ENCODE assay signal across 8 cellular contexts in the genomic region with DNA sequence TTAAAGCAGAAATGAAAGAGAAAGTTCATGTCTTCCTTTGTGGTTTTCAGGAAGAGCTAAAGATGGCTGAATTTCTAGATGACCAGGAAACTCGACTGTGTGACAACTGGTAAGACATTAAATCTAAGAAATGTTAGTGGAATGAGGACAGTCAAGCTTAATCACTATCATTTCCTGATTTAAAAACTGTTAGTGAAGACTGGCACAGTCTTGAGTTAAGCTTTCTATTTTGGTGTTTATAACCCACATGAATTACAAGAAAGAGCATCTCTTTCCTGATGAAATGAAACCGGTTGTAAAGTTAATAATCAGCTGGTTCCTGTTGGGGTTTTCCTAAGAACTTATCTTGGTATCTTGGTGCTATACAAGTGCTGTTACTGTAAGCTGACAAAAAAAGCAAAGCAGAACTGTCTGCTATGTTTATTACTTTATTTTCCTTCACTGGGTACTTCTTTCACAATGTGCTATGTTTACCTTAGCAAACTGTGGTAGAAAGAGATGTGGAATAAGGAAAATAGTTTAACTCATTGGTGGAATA. TPM values are rescaled to one million over a fixed set of nuclear protein-coding genes. Genes with fewer than 3 reads are reported as not detected.
DNase-seq lines count a peak whose midpoint lies in the region; ATAC-seq, FAIRE-seq and TF ChIP-seq lines count a peak whose summit lies in the region.

No MANE protein-coding gene starts in this region.

- no peak for TF ChIP-seq EP300 in transverse colon (IDR thresholded peaks at IDR 0.05; ENCODE audit: low read depth)

- intact Hi-C loops in transverse colon (cut with DNase I; ENCODE audit: low total_unique reads), result no loop called here

- H3K36me3 Mint-ChIP-seq in T-helper 2 cell treated with Interferon-gamma antibody and Interleukin-4, amounts not matched to agents 5 μg/mL and 100 μg/mL, for 36 hours (ENCODE audit: low read depth), result peaks cover 33% of the 10 kb centered on the region

- H3K4me1 Mint-ChIP-seq in T-helper 2 cell treated with Interferon-gamma antibody and Interleukin-4, amounts not matched to agents 5 μg/mL and 100 μg/mL, for 36 hours (ENCODE audit: low read depth), result peaks cover 54% of the 10 kb centered on the region

- in situ Hi-C loops in transverse colon (cut with MboI; ENCODE audit: low pct_ligation_motif_present in 1 of 4, low pct_unique_long_range_greater_than_20kb in 1 of 4, low sequenced_read_pairs in 3 of 4), result no loop called here

- H3K27ac Mint-ChIP-seq in T-helper 2 cell treated with Interferon-gamma antibody and Interleukin-4, amounts not matched to agents 5 μg/mL and 100 μg/mL, for 36 hours, result peak overlapping the region; percentile 87

- no peak for TF ChIP-seq CTCF in transverse colon (IDR thresholded peaks at IDR 0.05)

- H3K4me3 Mint-ChIP-seq in T-helper 2 cell treated with Interferon-gamma antibody and Interleukin-4, amounts not matched to agents 5 μg/mL and 100 μg/mL, for 36 hours, result peak overlapping the region; percentile 75

- H3K27me3 ChIP-seq in transverse colon, result no peaks in the 10 kb centered on the region

- no peaks in the 10 kb centered on the region for H3K27me3 Mint-ChIP-seq in T-helper 2 cell treated with Interferon-gamma antibody and Interleukin-4, amounts not matched to agents 5 μg/mL and 100 μg/mL, for 36 hours (ENCODE audit: low read depth)

- peaks cover 22 to 60% (median 47%) of the 10 kb centered on the region in 4 donors for H3K4me1 ChIP-seq in transverse colon

- H3K27ac ChIP-seq in transverse colon, result peak overlapping the region; percentile 80 to 97 (median 93)

- peaks cover 0 to 20% (median 2%) of the 10 kb centered on the region in 4 donors for H3K36me3 ChIP-seq in transverse colon

- peak overlapping the region in 2 of 4 donors; percentile 2 to 32 for H3K4me3 ChIP-seq in transverse colon

- DNase-seq in T-helper 2 cell treated with Interferon-gamma antibody and Interleukin-4, amounts not matched to agents 5 μg/mL and 100 μg/mL, for 36 hours (ENCODE audit: low spot score), result no peak
- DNase-seq in transverse colon (no peak), NCI-H2227 treated with DMSO at 0.1 percent for 48 hours (lab: John Stamatoyannopoulos, UW) (no peak), NCI-H1048 (lab: John Stamatoyannopoulos, UW) (no peak), inferior parietal cortex (ENCODE audit: extremely low spot score) (no peak)

- 2 to 11% methylated on average over 1 to 2 of the region's 2 CpGs for WGBS in transverse colon (ENCODE audit: low coverage in 1 of 2), 2 donors

- ATAC-seq in GM18858 (IDR thresholded peaks at IDR 0.05; ENCODE audit: unreplicated experiment) (peak; percentile 57), HG03064 (IDR thresholded peaks at IDR 0.05; ENCODE audit: low read depth, unreplicated experiment) (peak; percentile 60)

- H3K9me3 Mint-ChIP-seq in T-helper 2 cell treated with Interferon-gamma antibody and Interleukin-4, amounts not matched to agents 5 μg/mL and 100 μg/mL, for 36 hours, result no peaks in the 10 kb centered on the region

- H3K9me3 ChIP-seq in transverse colon, result no peaks in the 10 kb centered on the region

- no peak for TF ChIP-seq POLR2A in transverse colon (IDR thresholded peaks at IDR 0.05)

- peak; percentile 24 for FAIRE-seq in islet of Langerhans (lab: Jason Lieb, UNC)

RNA-seq across cellular contexts. Expression of a gene that starts 5.2 kb away (rescaled TPM):
- 10 to 100 TPM; 15.3 to 36.8 (median 31.1) TPM for total RNA-seq in transverse colon

RNA-seq across cellular contexts. Expression of a gene that starts 21.9 kb away (rescaled TPM):
- total RNA-seq in transverse colon, result 10 to 100 TPM in 3 of 4 donors, 1 to 10 TPM in 1; 6.7 to 63.7 (median 18.4) TPM
